Comparison of ENCODE assay signal across 21 cellular contexts in the genomic region with DNA sequence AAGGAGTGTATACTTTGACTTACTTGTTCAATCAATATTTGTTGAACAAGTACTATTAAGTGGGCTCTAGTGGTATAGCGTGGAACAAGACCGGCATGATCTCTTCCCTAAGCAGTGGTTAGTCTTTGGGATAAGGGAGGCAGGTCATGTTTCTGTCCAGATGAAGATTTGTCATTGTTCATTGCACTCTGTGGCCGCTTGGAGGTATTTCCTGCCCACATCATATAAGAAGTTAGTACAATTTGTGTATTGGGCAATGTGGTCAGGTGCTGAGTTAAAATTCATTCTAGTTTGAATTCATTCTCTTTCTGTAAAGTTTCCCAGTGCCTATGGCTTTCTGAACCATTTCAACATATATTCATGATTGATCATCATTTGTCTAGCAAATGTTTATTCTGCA.
A peak's percentile ranks its signal among the peaks of the same experiment; 100 is the strongest.
DNase-seq lines count a peak whose midpoint lies in the region; ATAC-seq and TF ChIP-seq lines count a peak whose summit lies in the region.
"Had no signal": no experiment of that assay in that cellular context is flagged by ENCODE, and none has a peak within 500 bp of the region (broad histone marks: within the 10 kb centered on the region; RNA-seq: fewer than 3 reads in every experiment).

No MANE protein-coding gene starts in this region.

- no peaks in the 10 kb centered on the region for H3F3A ChIP-seq in PC-3 (ENCODE audit: low read length, unreplicated experiment)

- POLR2A ChIA-PET in PC-3 (lab: Charles Lee; ENCODE audit: unreplicated experiment), result no interaction called here

- H3K4me2 ChIP-seq in PC-3 (ENCODE audit: low read length), result no peak overlapping the region

- H3K9me3 Mint-ChIP-seq in activated naive CD4-positive, alpha-beta T cell treated with anti-CD3 and anti-CD28 coated beads for 36 hours, result no peaks in the 10 kb centered on the region
- H3K9me3 Mint-ChIP-seq: naive B cell had no signal

- intact Hi-C loops in PC-3 (cut with micrococcal nuclease), result no loop called here
- intact Hi-C loops in activated naive CD4-positive, alpha-beta T cell treated with anti-CD3 and anti-CD28 coated beads for 36 hours (cut with micrococcal nuclease), result no loop called here

- no peaks in the 10 kb centered on the region for H3K36me3 Mint-ChIP-seq in activated naive CD4-positive, alpha-beta T cell treated with anti-CD3 and anti-CD28 coated beads for 36 hours (ENCODE audit: low read depth)
- H3K36me3 Mint-ChIP-seq: activated naive CD8-positive, alpha-beta T cell; naive B cell had no signal

- H3K27ac ChIP-seq in PC-3 (ENCODE audit: low read length), result no peak overlapping the region

- no peaks in the 10 kb centered on the region for H4K20me1 ChIP-seq in PC-3 (ENCODE audit: low read length)

- no peak overlapping the region for H3K9ac ChIP-seq in PC-3 (ENCODE audit: low read length)

- no peaks in the 10 kb centered on the region for H3K9me3 ChIP-seq in PC-3 (ENCODE audit: low read length)

- no TSS peak for BruUV-seq in PC-3 (replicated peaks; lab: Mats Ljungman, UMichigan)

- H3K79me2 ChIP-seq in PC-3 (ENCODE audit: low read length), result no peaks in the 10 kb centered on the region

- no peaks in the 10 kb centered on the region for H3K9me2 ChIP-seq in PC-3 (replicated peaks; ENCODE audit: low read length)

- H3K27me3 Mint-ChIP-seq in activated naive CD4-positive, alpha-beta T cell treated with anti-CD3 and anti-CD28 coated beads for 36 hours (ENCODE audit: low read depth), result peaks cover 13% of the 10 kb centered on the region

- H2AFZ ChIP-seq in PC-3 (ENCODE audit: low read length), result no peak overlapping the region

- no peak overlapping the region for H3K4me3 Mint-ChIP-seq in activated naive CD4-positive, alpha-beta T cell treated with anti-CD3 and anti-CD28 coated beads for 36 hours
- H3K4me3 Mint-ChIP-seq: activated CD4-positive, alpha-beta T cell treated with anti-CD3 and anti-CD28 coated beads for 36 hours; activated naive CD8-positive, alpha-beta T cell; activated T-cell treated with anti-CD3 and anti-CD28 coated beads, Interleukin-2, amount 50 U/mL, for 72 hours; naive B cell had no signal

- no peaks in the 10 kb centered on the region for H3K27me3 ChIP-seq in PC-3 (ENCODE audit: low read length)

- ATAC-seq in GM18502 (IDR thresholded peaks at IDR 0.05; ENCODE audit: poor library complexity, unreplicated experiment) (peak; percentile 59), HG02852 (IDR thresholded peaks at IDR 0.05; ENCODE audit: unreplicated experiment) (peak; percentile 76), PC-3 (no peak), GM19395 (IDR thresholded peaks at IDR 0.05; ENCODE audit: unreplicated experiment) (no peak), GM18498 (IDR thresholded peaks at IDR 0.05; ENCODE audit: unreplicated experiment) (no peak)
- ATAC-seq: activated CD4-positive, alpha-beta T cell treated with anti-CD3 and anti-CD28 coated beads for 36 hours; activated T-cell treated with anti-CD3 and anti-CD28 coated beads, Interleukin-2, amount 50 U/mL, for 72 hours had no signal

- no peak overlapping the region for H3K27ac Mint-ChIP-seq in activated naive CD4-positive, alpha-beta T cell treated with anti-CD3 and anti-CD28 coated beads for 36 hours
- H3K27ac Mint-ChIP-seq: activated CD4-positive, alpha-beta T cell treated with anti-CD3 and anti-CD28 coated beads for 36 hours; activated naive CD8-positive, alpha-beta T cell; activated T-cell treated with anti-CD3 and anti-CD28 coated beads, Interleukin-2, amount 50 U/mL, for 72 hours; naive B cell had no signal

- DNase-seq in PC-3 (peak; percentile 35), fibroblast of pulmonary artery (ENCODE audit: low read depth) (peak; percentile 41)
- DNase-seq in activated naive CD4-positive, alpha-beta T cell treated with anti-CD3 and anti-CD28 coated beads for 36 hours, result no peak
- DNase-seq in activated CD4-positive, CD25-positive, alpha-beta regulatory T cell treated with anti-CD3 and anti-CD28 coated beads, Interleukin-2, amount 50 U/mL, for 72 hours, result no peak
- DNase-seq: activated CD4-positive, alpha-beta T cell treated with anti-CD3 and anti-CD28 coated beads for 36 hours; activated T-cell treated with anti-CD3 and anti-CD28 coated beads, Interleukin-2, amount 50 U/mL, for 72 hours; DND-41; effector memory CD4-positive, alpha-beta T cell; mesendoderm; naive B cell; NCI-H1105 treated with DMSO at 0.1 percent for 48 hours; NCI-H510A; occipital lobe; RPMI8226; stimulated activated CD4-positive, alpha-beta T cell treated with anti-CD3 and anti-CD28 coated beads, Interleukin-12 subunit alpha, Interleukin-12 subunit beta, amount 100 ng/mL, for 4 hours; T1000 had no signal

- no peaks in the 10 kb centered on the region for H3K36me3 ChIP-seq in PC-3 (ENCODE audit: low read depth, low read length)

- no peaks in the 10 kb centered on the region for H3K4me1 ChIP-seq in PC-3 (ENCODE audit: insufficient read depth, low read length)

- no peaks in the 10 kb centered on the region for H3K4me1 Mint-ChIP-seq in activated naive CD4-positive, alpha-beta T cell treated with anti-CD3 and anti-CD28 coated beads for 36 hours (ENCODE audit: low read depth)
- H3K4me1 Mint-ChIP-seq: activated CD4-positive, alpha-beta T cell treated with anti-CD3 and anti-CD28 coated beads for 36 hours; naive B cell had no signal

- TF ChIP-seq CTCF in PC-3 (conservative IDR thresholded peaks at IDR 0.05; ENCODE audit: low read depth, low read length), result 0 out of 2 replicates have a peak, but pooled peaks have one; percentile 25
- peak; percentile 23 for TF ChIP-seq CTCF in fibroblast of pulmonary artery (IDR thresholded peaks at IDR 0.05; ENCODE audit: low read length, missing control alignments)

- H3K4me3 ChIP-seq in PC-3 (ENCODE audit: low read length) (no peak overlapping the region), fibroblast of pulmonary artery (replicated peaks; ENCODE audit: low read depth, low read length) (no peak overlapping the region)

- CTCF ChIA-PET in PC-3 (lab: Charles Lee), result no interaction called here
- CTCF ChIA-PET in activated naive CD4-positive, alpha-beta T cell treated with anti-CD3 and anti-CD28 coated beads for 36 hours (lab: Charles Lee), result interaction anchor here (1.5 kb wide), 1 partner anchor 223 kb away, joined by 4 read pairs; no protein-coding TSS in a partner anchor

Comparison
In these comparisons a context has a peak if more than half of its experiments do, and no peak if none do; other contexts are left out.
1. ATAC-seq: peak in GM18502 (single experiment) and HG02852 (single experiment); none in PC-3 (single experiment), GM19395 (single experiment) and GM18498 (single experiment).
2. DNase-seq: peak in PC-3 (single experiment) and fibroblast of pulmonary artery (single experiment); none in activated naive CD4-positive, alpha-beta T cell treated with anti-CD3 and anti-CD28 coated beads for 36 hours (single experiment) and activated CD4-positive, CD25-positive, alpha-beta regulatory T cell treated with anti-CD3 and anti-CD28 coated beads, Interleukin-2, amount 50 U/mL, for 72 hours (single experiment).